22 cellular contexts compared by ENCODE assay signal in the genomic region with DNA sequence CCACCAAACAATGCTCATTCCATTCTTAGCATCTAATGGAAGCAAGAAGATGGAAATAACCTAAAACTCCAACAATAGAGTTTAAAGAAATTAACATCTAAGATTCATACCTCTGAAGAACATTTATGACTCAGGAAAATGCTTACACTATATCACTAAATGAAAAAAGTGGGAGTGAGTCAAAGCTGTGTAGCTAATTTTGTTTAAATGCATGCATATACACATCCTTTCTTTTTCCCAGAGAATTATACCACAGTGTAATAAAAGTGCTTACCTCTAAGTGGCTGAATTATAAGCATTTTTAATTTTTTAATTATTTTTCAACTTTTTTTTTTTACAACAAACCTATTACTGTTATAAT. TPM values are rescaled to one million over a fixed set of nuclear protein-coding genes. Genes with fewer than 3 reads are reported as not detected.
DNase-seq lines count a peak whose midpoint lies in the region; ATAC-seq and TF ChIP-seq lines count a peak whose summit lies in the region.
"Had no signal": no experiment of that assay in that cellular context is flagged by ENCODE, and none has a peak within 500 bp of the region (broad histone marks: within the 10 kb centered on the region; RNA-seq: fewer than 3 reads in every experiment).

No MANE protein-coding gene starts in this region.

- H3K4me2 ChIP-seq in mammary epithelial cell (ENCODE audit: insufficient read depth, low read depth, low read length): no peak overlapping the region
- H3K4me2 ChIP-seq: KMS-11, PC-9 had no signal

- in situ Hi-C loops in mammary epithelial cell (cut with MboI; ENCODE audit: low sequenced_read_pairs in 2 of 2): no loop called here

- no peak overlapping the region for H3K27ac ChIP-seq in mammary epithelial cell (ENCODE audit: insufficient read depth, low read depth, low read length)
- no peak overlapping the region for H3K27ac ChIP-seq in breast epithelium
- H3K27ac ChIP-seq in lower lobe of right lung: no peak overlapping the region
- no peak overlapping the region for H3K27ac ChIP-seq in esophagus squamous epithelium
- H3K27ac ChIP-seq: KMS-11, PC-9 had no signal

- H3K79me2 ChIP-seq in mammary epithelial cell (ENCODE audit: insufficient read depth, low read length): no peaks in the 10 kb centered on the region

- intact Hi-C loops in mammary epithelial cell (cut with micrococcal nuclease): no loop called here
- intact Hi-C loops in breast epithelium (cut with DNase I; ENCODE audit: low total_unique reads): no loop called here
- intact Hi-C loops in lower lobe of right lung (cut with DNase I): no loop called here
- intact Hi-C loops in esophagus squamous epithelium (cut with DNase I): no loop called here

- no peak overlapping the region for H3K4me3 Mint-ChIP-seq in endothelial cell (ENCODE audit: unreplicated experiment)

- H3K9me3 ChIP-seq in mammary epithelial cell (replicated peaks; ENCODE audit: insufficient read depth, low read length) (no peaks in the 10 kb centered on the region), breast epithelium (peaks cover 2 to 3% of the 10 kb centered on the region in 2 donors), adipocyte (ENCODE audit: control insufficient read depth, low read length) (peaks cover 3% of the 10 kb centered on the region), lower lobe of right lung (peaks cover 8% of the 10 kb centered on the region), esophagus squamous epithelium (peaks cover 0 to 2% (median 0%) of the 10 kb centered on the region in 3 donors)
- H3K9me3 ChIP-seq: BE2C had no signal

- no TSS peak for BruUV-seq in mammary epithelial cell (replicated peaks; lab: Mats Ljungman, UMichigan)

- no peaks in the 10 kb centered on the region for H3K36me3 Mint-ChIP-seq in endothelial cell (ENCODE audit: low read depth, unreplicated experiment)

- peak overlapping the region; percentile 11 for H2AFZ ChIP-seq in mammary epithelial cell (ENCODE audit: low read depth, low read length)
- H2AFZ ChIP-seq: PC-9 had no signal

- H3K4me1 Mint-ChIP-seq in endothelial cell (ENCODE audit: unreplicated experiment): no peaks in the 10 kb centered on the region

- TF ChIP-seq CTCF in mammary epithelial cell (conservative IDR thresholded peaks at IDR 0.05 in 1 of 2, IDR thresholded peaks at IDR 0.05 in 1 of 2; ENCODE audit: extremely low read depth in 1 of 2, insufficient read depth in 1 of 2, low read depth in 1 of 2, low read length in 2 of 2) (no peak), breast epithelium (IDR thresholded peaks at IDR 0.05) (no peak), epithelial cell of esophagus (IDR thresholded peaks at IDR 0.05; ENCODE audit: insufficient read depth, low read depth, low read length, missing control alignments) (no peak), lower lobe of right lung (IDR thresholded peaks at IDR 0.05) (no peak), endothelial cell (IDR thresholded peaks at IDR 0.05; ENCODE audit: unreplicated experiment) (no peak), esophagus squamous epithelium (IDR thresholded peaks at IDR 0.05) (no peak)

- DNase-seq in mammary epithelial cell (peak; percentile 29), breast epithelium (ENCODE audit: low spot score in 2 of 2) (no peak), adipocyte (ENCODE audit: low read depth) (no peak), epithelial cell of esophagus (ENCODE audit: low read depth) (peak; percentile 27), lower lobe of right lung (no peak), endothelial cell (ENCODE audit: low spot score) (no peak), esophagus squamous epithelium (lab: John Stamatoyannopoulos, UW) (no peak)
- DNase-seq: 8988T, ACHN, BE2C, MM.1S, NCI-H1417 treated with DMSO at 0.1 percent for 48 hours, NCI-H1694 treated with DMSO at 0.1 percent for 48 hours, NCI-H2081, NCI-H2227 treated with DMSO at 0.1 percent for 48 hours, NCI-H526 treated with DMSO at 0.1 percent for 48 hours, PC-9, RPMI8226, SHP77, SW 1271 had no signal

- no peak overlapping the region for H3K27ac Mint-ChIP-seq in endothelial cell (ENCODE audit: unreplicated experiment)

- H3K9ac ChIP-seq in mammary epithelial cell (ENCODE audit: insufficient read depth, low read length) (no peak overlapping the region), adipocyte (ENCODE audit: low read length) (no peak overlapping the region)
- H3K9ac ChIP-seq: KMS-11 had no signal

- no peaks in the 10 kb centered on the region for H4K20me1 ChIP-seq in mammary epithelial cell (ENCODE audit: insufficient read depth, low read length)

- dilution Hi-C loops in mammary epithelial cell (cut with HindIII; ENCODE audit: low sequenced_read_pairs): no loop called here

- H3K4me1 ChIP-seq in mammary epithelial cell (ENCODE audit: insufficient read depth, low read length) (peaks cover 3% of the 10 kb centered on the region), breast epithelium (no peaks in the 10 kb centered on the region), adipocyte (ENCODE audit: control insufficient read depth, insufficient read depth, low read length) (peaks cover 86% of the 10 kb centered on the region), lower lobe of right lung (no peaks in the 10 kb centered on the region), esophagus squamous epithelium (peaks cover 0 to 21% (median 0%) of the 10 kb centered on the region in 3 donors)

- H3K36me3 ChIP-seq in mammary epithelial cell (ENCODE audit: insufficient read depth, low read length) (no peaks in the 10 kb centered on the region), breast epithelium (no peaks in the 10 kb centered on the region), adipocyte (ENCODE audit: control insufficient read depth, insufficient read depth, low read length, severe bottlenecking) (no peaks in the 10 kb centered on the region), lower lobe of right lung (no peaks in the 10 kb centered on the region), esophagus squamous epithelium (no peaks in the 10 kb centered on the region)
- H3K36me3 ChIP-seq: BE2C had no signal

- no peak for TF ChIP-seq POLR2A in breast epithelium (IDR thresholded peaks at IDR 0.05)
- TF ChIP-seq POLR2A in esophagus squamous epithelium (IDR thresholded peaks at IDR 0.05): no peak

- H3K27me3 Mint-ChIP-seq in endothelial cell (ENCODE audit: unreplicated experiment): peaks cover 3% of the 10 kb centered on the region

- ATAC-seq in lower lobe of right lung (no peak), GM18870 (IDR thresholded peaks at IDR 0.05; ENCODE audit: unreplicated experiment) (no peak)

- H3K4me3 ChIP-seq in mammary epithelial cell (replicated peaks in 1 of 3; ENCODE audit: insufficient read depth in 1 of 3, low read depth in 2 of 3, low read length in 3 of 3) (no peak overlapping the region), breast epithelium (no peak overlapping the region), adipocyte (ENCODE audit: low read length) (peak overlapping the region; percentile 7), epithelial cell of esophagus (ENCODE audit: low read length) (no peak overlapping the region), lower lobe of right lung (no peak overlapping the region), esophagus squamous epithelium (no peak overlapping the region)
- H3K4me3 ChIP-seq: PC-9 had no signal

- CTCF ChIA-PET in mammary epithelial cell (lab: Charles Lee; ENCODE audit: low non-redundant PET): no interaction called here

- H3K27me3 ChIP-seq in mammary epithelial cell (ENCODE audit: insufficient read depth, low read length): no peaks in the 10 kb centered on the region
- H3K27me3 ChIP-seq in breast epithelium: no peaks in the 10 kb centered on the region
- H3K27me3 ChIP-seq in adipocyte (replicated peaks; ENCODE audit: control insufficient read depth, insufficient read depth, low read length): no peaks in the 10 kb centered on the region
- no peaks in the 10 kb centered on the region for H3K27me3 ChIP-seq in lower lobe of right lung (ENCODE audit: low read depth)
- H3K27me3 ChIP-seq in esophagus squamous epithelium: no peaks in the 10 kb centered on the region
- H3K27me3 ChIP-seq: BE2C had no signal

- no peaks in the 10 kb centered on the region for H3K9me3 Mint-ChIP-seq in endothelial cell (ENCODE audit: unreplicated experiment)

RNA-seq across cellular contexts. Expression of a gene that starts 44.3 kb away (rescaled TPM):
- total RNA-seq in mammary epithelial cell: 10 to 100 TPM; 32.2 to 37.8 TPM
- 14.0 TPM for polyA plus RNA-seq in mammary epithelial cell
- 15.1 TPM for polyA minus RNA-seq in mammary epithelial cell
- 10 to 100 TPM; 29.9 to 69.4 (median 59.0) TPM for total RNA-seq in breast epithelium
- total RNA-seq in lower lobe of right lung: 24.1 TPM
- 43.4 TPM for total RNA-seq in endothelial cell (ENCODE audit: unreplicated experiment)
- total RNA-seq in esophagus squamous epithelium: 10 to 100 TPM in 1 of 4 donors, 1 to 10 TPM in 3; 3.3 to 19.5 (median 4.8) TPM

Comparison
In these comparisons a context has a peak if more than half of its experiments do, and no peak if none do; other contexts are left out.
1. DNase-seq: peak in mammary epithelial cell (single experiment) and epithelial cell of esophagus (single experiment); none in breast epithelium (0 of 2), adipocyte (single experiment), lower lobe of right lung (single experiment), endothelial cell (single experiment) and esophagus squamous epithelium (single experiment).